Comparison of ENCODE assay signal across 15 cellular contexts in the genomic region with DNA sequence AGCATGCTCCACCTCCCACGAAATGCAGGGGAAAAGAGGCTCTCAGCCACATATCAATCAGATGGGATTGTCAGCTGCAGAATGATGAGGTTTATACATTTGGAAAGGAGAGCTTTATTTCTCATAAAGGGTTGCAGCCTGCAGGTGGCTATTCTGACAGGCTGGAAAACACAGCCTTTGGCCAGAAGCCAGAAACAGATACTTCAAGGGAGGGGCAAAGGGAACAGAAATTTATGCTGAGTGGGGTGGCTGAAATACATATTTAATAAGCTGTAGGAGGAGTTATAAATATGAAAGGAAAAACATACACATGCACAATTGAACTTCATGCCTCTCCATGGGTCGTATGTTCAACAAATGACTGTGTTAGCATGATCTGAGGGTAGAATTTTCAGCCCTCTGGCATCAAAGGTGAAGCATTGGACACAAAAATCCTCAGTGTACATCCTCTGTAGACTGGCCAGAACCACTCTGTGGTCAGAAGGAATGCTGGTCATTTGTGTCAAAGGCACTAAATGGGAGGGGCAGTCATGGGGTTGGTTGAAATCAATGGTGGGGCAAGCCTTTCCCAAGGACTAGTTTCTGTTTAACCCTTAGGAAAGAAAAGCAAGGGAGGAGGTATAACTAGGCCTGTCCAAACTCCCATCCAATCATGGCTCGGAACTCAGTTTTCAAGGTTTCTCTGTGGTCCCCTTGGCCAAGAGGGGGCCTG.
DNase-seq lines count a peak whose midpoint lies in the region; ATAC-seq and TF ChIP-seq lines count a peak whose summit lies in the region.
"Had no signal": no experiment of that assay in that cellular context is flagged by ENCODE, and none has a peak within 500 bp of the region (broad histone marks: within the 10 kb centered on the region; RNA-seq: fewer than 3 reads in every experiment).

No MANE protein-coding gene starts in this region.

- DNase-seq in AG08396 (ENCODE audit: low spot score) (peak; percentile 21), HT-29 (ENCODE audit: low spot score) (peak; percentile 11), NCI-H446 treated with DMSO at 0.1 percent for 48 hours (lab: John Stamatoyannopoulos, UW) (peak; percentile 32), erythroblast (lab: John Stamatoyannopoulos, UW) (peak; percentile 5 to 10)
- no peak for DNase-seq in activated naive CD4-positive, alpha-beta T cell treated with Interleukin-2 at 50 U/mL for 16 hours
- DNase-seq in activated CD4-positive, alpha-beta T cell treated with anti-CD3 and anti-CD28 coated beads for 4 hours: no peak
- DNase-seq: activated T-cell treated with anti-CD3 and anti-CD28 coated beads, Interleukin-2, amount 50 U/mL, for 72 hours; esophagus squamous epithelium; H7; Karpas-422; kidney; natural killer cell; Peyer's patch had no signal

- ATAC-seq in GM19035 (IDR thresholded peaks at IDR 0.05; ENCODE audit: unreplicated experiment): no peak
- ATAC-seq in HG02981 (IDR thresholded peaks at IDR 0.05; ENCODE audit: unreplicated experiment): no peak
- ATAC-seq: activated T-cell treated with anti-CD3 and anti-CD28 coated beads, Interleukin-2, amount 50 U/mL, for 72 hours; natural killer cell had no signal

- no peak for TF ChIP-seq POLR2A in erythroblast (IDR thresholded peaks at IDR 0.05; ENCODE audit: low read length)

Comparison
In these comparisons a context has a peak if more than half of its experiments do, and no peak if none do; other contexts are left out.
1. DNase-seq: peak in AG08396 (single experiment), HT-29 (single experiment), NCI-H446 treated with DMSO at 0.1 percent for 48 hours (single experiment) and erythroblast (2 of 2); none in activated naive CD4-positive, alpha-beta T cell treated with Interleukin-2 at 50 U/mL for 16 hours (single experiment) and activated CD4-positive, alpha-beta T cell treated with anti-CD3 and anti-CD28 coated beads for 4 hours (0 of 2).